Comparison of ENCODE assay signal across 8 cellular contexts in genomic region chr3:131794766-131795381, GRCh38.
DNase-seq lines count a peak whose midpoint lies in the region; ATAC-seq and TF ChIP-seq lines count a peak whose summit lies in the region.

No MANE protein-coding gene starts in this region.

- peaks cover 25% of the 10 kb centered on the region for H3F3A ChIP-seq in MM.1S (ENCODE audit: insufficient read depth, low read length)

- no peak overlapping the region for H3K27ac ChIP-seq in MM.1S (ENCODE audit: low read length)

- DNase-seq in AG09309 (ENCODE audit: low read depth) = peak; percentile 31
- DNase-seq in GF-D8 (lab: John Stamatoyannopoulos, UW) = peak; percentile 6
- peak; percentile 49 for DNase-seq in HCEC 1CT
- DNase-seq in MM.1S = peak; percentile 66
- peak in 1 of 3 donors; percentile 11 for DNase-seq in T-helper 17 cell
- DNase-seq in fibroblast of peridontal ligament (ENCODE audit: extremely low read depth) = peak; percentile 81
- DNase-seq in nephron progenitor cell = peak; percentile 37

- no peaks in the 10 kb centered on the region for H3K9me2 ChIP-seq in MM.1S (replicated peaks; ENCODE audit: insufficient read depth, low read length)

- H3K4me2 ChIP-seq in MM.1S (ENCODE audit: low read depth, low read length) = peak overlapping the region; percentile 48

- H3K4me3 ChIP-seq in AG09309 (ENCODE audit: control insufficient read depth, low read depth, low read length) (no peak overlapping the region), MM.1S (ENCODE audit: low read length) (no peak overlapping the region)

- H3K9me3 ChIP-seq in MM.1S (replicated peaks; ENCODE audit: insufficient read depth, low read length) = no peaks in the 10 kb centered on the region
- no peaks in the 10 kb centered on the region for H3K9me3 ChIP-seq in T-helper 17 cell (ENCODE audit: control insufficient read depth, low read length, poor library complexity, severe bottlenecking)

- H3K79me2 ChIP-seq in MM.1S (ENCODE audit: low read length) = no peaks in the 10 kb centered on the region

- no peaks in the 10 kb centered on the region for H3K36me3 Mint-ChIP-seq in T-helper 17 cell (ENCODE audit: low read depth)
- H3K36me3 Mint-ChIP-seq in nephron progenitor cell (ENCODE audit: low read depth) = no peaks in the 10 kb centered on the region

- H3K27ac Mint-ChIP-seq in T-helper 17 cell (no peak overlapping the region), nephron progenitor cell (no peak overlapping the region)

- no peaks in the 10 kb centered on the region for H3K9me3 Mint-ChIP-seq in nephron progenitor cell

- H3K27me3 ChIP-seq in MM.1S (replicated peaks; ENCODE audit: insufficient read depth, low read length) = peaks cover 8% of the 10 kb centered on the region; the same call in 1 of the 2 replicates

- no peak overlapping the region for H3K4me3 Mint-ChIP-seq in T-helper 17 cell
- no peak overlapping the region for H3K4me3 Mint-ChIP-seq in nephron progenitor cell

- ATAC-seq in T-helper 17 cell (peak; percentile 65), HG02588 (IDR thresholded peaks at IDR 0.05; ENCODE audit: unreplicated experiment) (no peak)

- H4K20me1 ChIP-seq in MM.1S (ENCODE audit: insufficient read depth, low read length) = peaks cover 4% of the 10 kb centered on the region; the same call in 1 of the 2 replicates

- H3K4me1 Mint-ChIP-seq in T-helper 17 cell (peaks cover 10% of the 10 kb centered on the region), nephron progenitor cell (peaks cover 9% of the 10 kb centered on the region)

- peaks cover 32% of the 10 kb centered on the region for H3K4me1 ChIP-seq in MM.1S (ENCODE audit: low read length)

- H3K27me3 Mint-ChIP-seq in T-helper 17 cell (peaks cover 47% of the 10 kb centered on the region), nephron progenitor cell (ENCODE audit: low read depth, poor library complexity) (no peaks in the 10 kb centered on the region)

- H3K36me3 ChIP-seq in MM.1S (replicated peaks; ENCODE audit: insufficient read depth, low read length) = no peaks in the 10 kb centered on the region

- peak; percentile 88 for TF ChIP-seq CTCF in AG09309 (IDR thresholded peaks at IDR 0.05; ENCODE audit: control insufficient read depth, insufficient read depth, low read depth, low read length, missing control alignments)
- peak; percentile 93 for TF ChIP-seq CTCF in MM.1S (IDR thresholded peaks at IDR 0.05; ENCODE audit: low read length)
- peak; percentile 82 for TF ChIP-seq CTCF in nephron progenitor cell (IDR thresholded peaks at IDR 0.05)

- H2AFZ ChIP-seq in MM.1S (ENCODE audit: low read length) = no peak overlapping the region

- no peak overlapping the region for H3K9ac ChIP-seq in MM.1S (ENCODE audit: low read length)
